Comparison of ENCODE assay signal across 9 cellular contexts in genomic region chr16:16021988-16022682, GRCh38.
DNase-seq lines count a peak whose midpoint lies in the region; ATAC-seq, FAIRE-seq and TF ChIP-seq lines count a peak whose summit lies in the region.
"Had no signal": no experiment of that assay in that cellular context is flagged by ENCODE, and none has a peak within 500 bp of the region (broad histone marks: within the 10 kb centered on the region; RNA-seq: fewer than 3 reads in every experiment).

No MANE protein-coding gene starts in this region.

- H3K27me3 ChIP-seq in endothelial cell of umbilical vein (ENCODE audit: control insufficient read depth in 2 of 2, insufficient read depth in 2 of 2, low read length in 2 of 2) = no peaks in the 10 kb centered on the region

- FAIRE-seq in endothelial cell of umbilical vein (lab: Jason Lieb, UNC) = peak; percentile 97

- no TSS peak for BruUV-seq in endothelial cell of umbilical vein (replicated peaks; lab: Mats Ljungman, UMichigan)

- H3K27ac Mint-ChIP-seq in type B pancreatic cell = peak overlapping the region; percentile 80

- DNase-seq in NCI-H2227 (lab: John Stamatoyannopoulos, UW; ENCODE audit: unreplicated experiment) (peak; percentile 9), NCI-H2227 treated with DMSO at 0.1 percent for 48 hours (lab: John Stamatoyannopoulos, UW) (no peak), RKO (ENCODE audit: low spot score) (peak; percentile 92), endothelial cell of umbilical vein (ENCODE audit: low read depth, low spot score) (peak; percentile 96), mesenteric fat pad (ENCODE audit: low spot score) (peak; percentile 97), type B pancreatic cell (ENCODE audit: extremely low spot score, unreplicated experiment) (peak; percentile 69)
- DNase-seq: DND-41 had no signal

- H2AFZ ChIP-seq in endothelial cell of umbilical vein (ENCODE audit: low read depth, low read length) = no peak overlapping the region

- ATAC-seq in HG02884 (IDR thresholded peaks at IDR 0.05; ENCODE audit: unreplicated experiment) (no peak), GM18511 (IDR thresholded peaks at IDR 0.05; ENCODE audit: unreplicated experiment) (no peak)

- H3K36me3 Mint-ChIP-seq in type B pancreatic cell = peaks cover 10% of the 10 kb centered on the region

- H3K9me1 ChIP-seq in endothelial cell of umbilical vein (replicated peaks; ENCODE audit: control insufficient read depth, extremely low read depth, insufficient read depth, low read length) = no peaks in the 10 kb centered on the region

- H3K36me3 ChIP-seq in endothelial cell of umbilical vein (ENCODE audit: control insufficient read depth in 2 of 2, extremely low read depth in 1 of 2, insufficient read depth in 2 of 2, low read length in 2 of 2) = peaks cover 0 to 11% of the 10 kb centered on the region in 2 experiments

- no peaks in the 10 kb centered on the region for H4K20me1 ChIP-seq in endothelial cell of umbilical vein (replicated peaks; ENCODE audit: control insufficient read depth, extremely low read depth, insufficient read depth, low read length)

- H3K27ac ChIP-seq in endothelial cell of umbilical vein (ENCODE audit: insufficient read depth, low read depth, low read length) = peak overlapping the region; percentile 91

- peak; percentile 33 for TF ChIP-seq POLR2A in endothelial cell of umbilical vein (IDR thresholded peaks at IDR 0.05; ENCODE audit: low read depth, low read length)

- H3K27me3 Mint-ChIP-seq in type B pancreatic cell = no peaks in the 10 kb centered on the region

- H3K4me1 ChIP-seq in endothelial cell of umbilical vein (ENCODE audit: control insufficient read depth, extremely low read depth, insufficient read depth, low read length) = peaks cover 35% of the 10 kb centered on the region

- dilution Hi-C loops in endothelial cell of umbilical vein (cut with MboI; ENCODE audit: extremely low pct_ligation_motif_present, low sequenced_read_pairs) = no loop called here

- POLR2A ChIA-PET in endothelial cell of umbilical vein (lab: Charles Lee) = interaction anchor here (0.6 to 0.9 kb wide), 4 partner anchors 23 to 113 kb away, joined by 3 to 13 read pairs (median 4); no protein-coding TSS in a partner anchor

- H3K9me3 ChIP-seq in endothelial cell of umbilical vein (replicated peaks; ENCODE audit: control insufficient read depth, insufficient read depth, low read length) = no peaks in the 10 kb centered on the region

- intact Hi-C loops in endothelial cell of umbilical vein (cut with micrococcal nuclease) = loop anchor here (1.0 to 10.0 kb wide), 3 partner anchors 24 to 145 kb away; no protein-coding TSS in a partner anchor

- H3K9me3 Mint-ChIP-seq in type B pancreatic cell = no peaks in the 10 kb centered on the region

- H3K4me1 Mint-ChIP-seq in type B pancreatic cell (ENCODE audit: unreplicated experiment) = peaks cover 40% of the 10 kb centered on the region

- peak overlapping the region; percentile 54 for H3K4me2 ChIP-seq in endothelial cell of umbilical vein (ENCODE audit: insufficient read depth, low read length)

- CTCF ChIA-PET in endothelial cell of umbilical vein (lab: Charles Lee) = interaction anchor here (0.5 to 4.8 kb wide), 12 partner anchors 8 to 147 kb away, joined by 3 to 32 read pairs (median 4); partner anchors contain the start of gene CEP20

- H3K9ac ChIP-seq in endothelial cell of umbilical vein (replicated peaks; ENCODE audit: extremely low read depth, insufficient read depth, low read length) = peak overlapping the region; percentile 59

- no peak overlapping the region for H3K4me3 ChIP-seq in endothelial cell of umbilical vein (replicated peaks in 1 of 3; ENCODE audit: insufficient read depth in 1 of 3, low read depth in 1 of 3, low read length in 3 of 3)

- H3K79me2 ChIP-seq in endothelial cell of umbilical vein (ENCODE audit: control insufficient read depth, insufficient read depth, low read length) = peaks cover 22% of the 10 kb centered on the region

- TF ChIP-seq CTCF in endothelial cell of umbilical vein (IDR thresholded peaks at IDR 0.05; ENCODE audit: extremely low read depth in 1 of 2, insufficient read depth in 1 of 2, low read depth in 1 of 2, low read length in 2 of 2) (no peak), type B pancreatic cell (conservative IDR thresholded peaks at IDR 0.05) (no peak)

- peak overlapping the region; percentile 31 for H3K4me3 Mint-ChIP-seq in type B pancreatic cell

TF ChIP-seq in endothelial cell of umbilical vein, 7 proteins besides CTCF, POLR2A, EP300 and RAD21:
- no peak for TF ChIP-seq MYC (IDR thresholded peaks at IDR 0.05; ENCODE audit: low read depth, low read length)
- TF ChIP-seq, protein P1, sequence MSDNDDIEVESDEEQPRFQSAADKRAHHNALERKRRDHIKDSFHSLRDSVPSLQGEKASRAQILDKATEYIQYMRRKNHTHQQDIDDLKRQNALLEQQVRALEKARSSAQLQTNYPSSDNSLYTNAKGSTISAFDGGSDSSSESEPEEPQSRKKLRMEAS (IDR thresholded peaks at IDR 0.05; ENCODE audit: insufficient read depth, insufficient read length) = no peak
- TF ChIP-seq GATA2 (IDR thresholded peaks at IDR 0.05; ENCODE audit: insufficient read depth, insufficient read length, low read depth, low read length) = no peak
- TF ChIP-seq POLR2AphosphoS5 (IDR thresholded peaks at IDR 0.05; ENCODE audit: insufficient read depth, low read depth, low read length) = peak; percentile 86
- peak; percentile 60 for TF ChIP-seq JUN (IDR thresholded peaks at IDR 0.05; ENCODE audit: borderline replicate concordance, insufficient read depth, insufficient read length, low read depth)
- TF ChIP-seq FOS (IDR thresholded peaks at IDR 0.05; ENCODE audit: borderline replicate concordance, insufficient read depth, low read length) = peak; percentile 96
